1 cellular context compared by ENCODE assay signal in genomic region chr18:47877892-47878291, GRCh38.
TF ChIP-seq lines count a peak whose summit lies in the region.

No MANE protein-coding gene starts in this region.

TF ChIP-seq in IMR-90, 13 proteins besides CTCF, POLR2A, EP300 and RAD21:
- TF ChIP-seq NFE2L2 (IDR thresholded peaks at IDR 0.05; ENCODE audit: low read depth, low read length), result no peak
- TF ChIP-seq MXI1 (IDR thresholded peaks at IDR 0.05; ENCODE audit: borderline replicate concordance, low read depth, low read length), result no peak
- TF ChIP-seq ELK1 (IDR thresholded peaks at IDR 0.05; ENCODE audit: borderline replicate concordance, low read depth, low read length), result no peak
- no peak for TF ChIP-seq MAFK (IDR thresholded peaks at IDR 0.05; ENCODE audit: low read depth, low read length)
- TF ChIP-seq CHD1 (IDR thresholded peaks at IDR 0.05; ENCODE audit: low read depth, low read length), result no peak
- no peak for TF ChIP-seq RCOR1 (IDR thresholded peaks at IDR 0.05; ENCODE audit: insufficient replicate concordance, low read length)
- TF ChIP-seq SMC3 (IDR thresholded peaks at IDR 0.05; ENCODE audit: low read depth, low read length), result no peak
- no peak for TF ChIP-seq MAZ (IDR thresholded peaks at IDR 0.05; ENCODE audit: borderline replicate concordance, low read depth, low read length)
- TF ChIP-seq FOS (IDR thresholded peaks at IDR 0.05; ENCODE audit: low read depth, low read length), result no peak
- no peak for TF ChIP-seq CEBPB (IDR thresholded peaks at IDR 0.05; ENCODE audit: low read depth, low read length)
- TF ChIP-seq BHLHE40 (IDR thresholded peaks at IDR 0.05; ENCODE audit: low read depth, low read length), result no peak
- TF ChIP-seq RFX5 (IDR thresholded peaks at IDR 0.05; ENCODE audit: low read depth, low read length), result no peak
- no peak for TF ChIP-seq USF2 (IDR thresholded peaks at IDR 0.05; ENCODE audit: low read depth, low read length)
TF ChIP-seq in IMR-90: peak in this region for 0.
